ENCODE assay signal across 12 cellular contexts in genomic region chr9:97425336-97425991, GRCh38. TPM values are rescaled to one million over a fixed set of nuclear protein-coding genes. Genes with fewer than 3 reads are reported as not detected.
DNase-seq lines count a peak whose midpoint lies in the region; ATAC-seq, FAIRE-seq and TF ChIP-seq lines count a peak whose summit lies in the region.
"Had no signal": no experiment of that assay in that cellular context is flagged by ENCODE, and none has a peak within 500 bp of the region (broad histone marks: within the 10 kb centered on the region; RNA-seq: fewer than 3 reads in every experiment).

No MANE protein-coding gene starts in this region.

- no peak for FAIRE-seq in GM12892 (lab: Jason Lieb, UNC)

- DNase-seq in NCI-H510A treated with DMSO at 0.1 percent for 48 hours (lab: John Stamatoyannopoulos, UW) (peak; percentile 79), NCI-H510A (lab: John Stamatoyannopoulos, UW) (no peak), NCI-H748 (lab: John Stamatoyannopoulos, UW; ENCODE audit: unreplicated experiment) (peak; percentile 90), left lobe of liver (ENCODE audit: low spot score) (no peak), GM12892 (ENCODE audit: insufficient read length) (no peak), GM10266 (ENCODE audit: extremely low spot score) (no peak)
- DNase-seq in activated CD8-positive, alpha-beta memory T cell treated with anti-CD3 and anti-CD28 coated beads, Interleukin-2, amount 50 U/mL, for 4 hours, result no peak
- DNase-seq: MV-4-11, NCI-H1436, NCI-H526, OCI-M1, SHP77 treated with DMSO at 0.1 percent for 48 hours had no signal

- ATAC-seq in left lobe of liver, result peak; percentile 70

- TF ChIP-seq CTCF in GM10266 (IDR thresholded peaks at IDR 0.05; ENCODE audit: control insufficient read depth, insufficient read depth, low read depth, missing control alignments), result no peak

- no peak for TF ChIP-seq POLR2A in GM12892 (IDR thresholded peaks at IDR 0.05; ENCODE audit: low read depth, low read length)

RNA-seq across cellular contexts. Expression of gene TDRD7, which starts 13.6 kb away (rescaled TPM):
- 4.1 TPM for total RNA-seq in left lobe of liver
- polyA plus RNA-seq in GM12892 (2012; ENCODE audit: missing spikeins), result 13.9 TPM

Comparison
In these comparisons a context has a peak if more than half of its experiments do, and no peak if none do; other contexts are left out.
1. DNase-seq: peak in NCI-H510A treated with DMSO at 0.1 percent for 48 hours (single experiment) and NCI-H748 (single experiment); none in NCI-H510A (single experiment), left lobe of liver (single experiment), GM12892 (single experiment), activated CD8-positive, alpha-beta memory T cell treated with anti-CD3 and anti-CD28 coated beads, Interleukin-2, amount 50 U/mL, for 4 hours (single experiment) and GM10266 (single experiment).